Comparison of ENCODE assay signal across 10 cellular contexts in the genomic region with DNA sequence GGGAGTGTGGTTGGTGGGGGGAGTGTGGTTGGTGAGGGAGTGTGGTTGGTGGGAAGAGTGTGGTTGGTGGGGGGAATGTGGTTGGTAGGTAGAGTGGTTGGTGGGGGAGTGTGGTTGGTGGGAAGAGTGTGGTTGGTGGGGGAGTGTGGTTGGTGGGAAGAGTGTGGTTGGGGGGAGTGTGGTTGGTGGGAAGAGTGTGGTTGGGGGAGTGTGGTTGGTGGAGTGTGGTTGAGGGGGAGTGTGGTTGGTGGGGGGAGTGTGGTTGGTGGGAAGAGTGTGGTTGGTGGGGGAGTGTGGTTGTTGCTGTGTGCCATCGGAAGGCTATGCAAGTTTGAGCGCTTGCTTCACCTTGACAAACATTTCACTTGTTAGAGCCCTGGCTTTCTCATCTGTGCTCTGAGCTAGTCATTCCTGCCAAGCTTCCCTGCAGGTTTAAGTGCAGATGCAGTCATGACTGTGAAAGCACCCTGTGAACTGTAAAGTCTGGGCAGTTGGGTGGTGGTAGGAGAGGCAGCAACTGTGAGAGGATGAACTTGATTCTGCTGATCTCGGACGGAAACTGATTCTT. TPM values are rescaled to one million over a fixed set of nuclear protein-coding genes. Genes with fewer than 3 reads are reported as not detected.
A peak's percentile ranks its signal among the peaks of the same experiment; 100 is the strongest.
DNase-seq lines count a peak whose midpoint lies in the region; ATAC-seq and TF ChIP-seq lines count a peak whose summit lies in the region.
"Had no signal": no experiment of that assay in that cellular context is flagged by ENCODE, and none has a peak within 500 bp of the region (broad histone marks: within the 10 kb centered on the region; RNA-seq: fewer than 3 reads in every experiment).

No MANE protein-coding gene starts in this region.

- peaks cover 73% of the 10 kb centered on the region for H3K4me1 ChIP-seq in vagina

- intact Hi-C loops in vagina (cut with DNase I), result no loop called here

- H3K4me3 Mint-ChIP-seq in brain (no peak overlapping the region), immature natural killer cell (peak overlapping the region in 2 of 5 donors; percentile 4 to 6)

- TF ChIP-seq CTCF in brain (conservative IDR thresholded peaks at IDR 0.05), result no peak
- no peak for TF ChIP-seq CTCF in vagina (IDR thresholded peaks at IDR 0.05)

- H3K36me3 ChIP-seq in vagina, result no peaks in the 10 kb centered on the region

- H3K27me3 ChIP-seq in vagina, result no peaks in the 10 kb centered on the region

- H3K27ac Mint-ChIP-seq in brain (peak overlapping the region in 4 of 5 experiments; percentile 57 to 97 (median 92)), immature natural killer cell (peak overlapping the region in 3 of 6 donors; percentile 48 to 90 (median 72))

- no peak overlapping the region for H3K4me3 ChIP-seq in vagina

- H3K9me3 ChIP-seq in vagina, result no peaks in the 10 kb centered on the region

- H3K36me3 Mint-ChIP-seq in brain, result peaks cover 27% of the 10 kb centered on the region
- peaks cover 4 to 22% (median 10%) of the 10 kb centered on the region in 3 donors for H3K36me3 Mint-ChIP-seq in immature natural killer cell

- H3K9me3 Mint-ChIP-seq in brain, result no peaks in the 10 kb centered on the region
- peaks cover 0 to 7% (median 5%) of the 10 kb centered on the region in 6 donors for H3K9me3 Mint-ChIP-seq in immature natural killer cell

- H3K27me3 Mint-ChIP-seq in brain (no peaks in the 10 kb centered on the region), immature natural killer cell (ENCODE audit: low read depth in 3 of 3) (peaks cover 18 to 35% (median 35%) of the 10 kb centered on the region in 3 donors)

- DNase-seq in stimulated activated CD4-positive, alpha-beta T cell treated with anti-CD3 and anti-CD28 coated beads, Interleukin-1b, Interleukin-23, amount 100 ng/mL, for 48 hours, result peak; percentile 10
- no peak for DNase-seq in stimulated activated CD4-positive, alpha-beta T cell treated with anti-CD3 and anti-CD28 coated beads, Interleukin-2, amount 100 ng/mL, for 24 hours
- DNase-seq in immature natural killer cell, result peak; percentile 27 to 36 (median 32)
- no peak for DNase-seq in vagina (ENCODE audit: extremely low spot score in 2 of 2)
- DNase-seq: Right ventricle myocardium superior; stimulated activated CD4-positive, alpha-beta T cell treated with anti-CD3 and anti-CD28 coated beads, Interleukin-2, amount 100 ng/mL, for 48 hours had no signal

- TF ChIP-seq POLR2A in vagina (IDR thresholded peaks at IDR 0.05), result no peak

- no peak for ATAC-seq in GM19395 (IDR thresholded peaks at IDR 0.05; ENCODE audit: unreplicated experiment)
- no peak for ATAC-seq in HG03571 (IDR thresholded peaks at IDR 0.05; ENCODE audit: unreplicated experiment)
- no peak for ATAC-seq in GM19035 (IDR thresholded peaks at IDR 0.05; ENCODE audit: unreplicated experiment)

- H3K27ac ChIP-seq in vagina, result peak overlapping the region; percentile 66

- H3K4me1 Mint-ChIP-seq in brain (peaks cover 63% of the 10 kb centered on the region), immature natural killer cell (peaks cover 32 to 49% of the 10 kb centered on the region in 2 donors)

RNA-seq across cellular contexts. Expression of a gene that starts 20.1 kb away (rescaled TPM):
- polyA plus RNA-seq in brain (ENCODE audit: insufficient read depth, low read depth, low replicate concordance), result 61.8 TPM
- polyA plus RNA-seq in immature natural killer cell, result 10 to 100 TPM in 1 of 3 donors, 1 to 10 TPM in 2; 2.0 to 13.5 (median 3.8) TPM
- total RNA-seq in vagina, result 120 TPM

RNA-seq across cellular contexts. Expression of a gene that starts 46.1 kb away (rescaled TPM):
- 5.3 TPM for polyA plus RNA-seq in brain (ENCODE audit: insufficient read depth, low read depth, low replicate concordance)
- polyA plus RNA-seq in immature natural killer cell, result 1 to 10 TPM in 2 of 3 donors, under 1 TPM in 1; 0.22 to 1.7 (median 1.3) TPM
- total RNA-seq in vagina, result 1.7 TPM

RNA-seq across cellular contexts. Expression of a gene that starts 46.3 kb away (rescaled TPM):
- polyA plus RNA-seq in brain (ENCODE audit: insufficient read depth, low read depth, low replicate concordance) (14.0 TPM), immature natural killer cell (1 to 10 TPM in 1 of 3 donors, under 1 TPM in 1, not detected in 1; 0.78 to 2.0 TPM)
- total RNA-seq in vagina, result 63.6 TPM

RNA-seq across cellular contexts. Expression of a gene that starts 49.6 kb away (rescaled TPM):
- polyA plus RNA-seq in brain (ENCODE audit: insufficient read depth, low read depth, low replicate concordance) (1.5 TPM), immature natural killer cell (1 to 10 TPM; 2.7 to 4.9 (median 3.9) TPM)
- 0.98 TPM for total RNA-seq in vagina

Comparison
In these comparisons a context has a peak if more than half of its experiments do, and no peak if none do; other contexts are left out.
1. DNase-seq: peak in stimulated activated CD4-positive, alpha-beta T cell treated with anti-CD3 and anti-CD28 coated beads, Interleukin-1b, Interleukin-23, amount 100 ng/mL, for 48 hours (single experiment) and immature natural killer cell (3 of 3); none in stimulated activated CD4-positive, alpha-beta T cell treated with anti-CD3 and anti-CD28 coated beads, Interleukin-2, amount 100 ng/mL, for 24 hours (0 of 2) and vagina (0 of 2).